21 cellular contexts compared by ENCODE assay signal in the genomic region with DNA sequence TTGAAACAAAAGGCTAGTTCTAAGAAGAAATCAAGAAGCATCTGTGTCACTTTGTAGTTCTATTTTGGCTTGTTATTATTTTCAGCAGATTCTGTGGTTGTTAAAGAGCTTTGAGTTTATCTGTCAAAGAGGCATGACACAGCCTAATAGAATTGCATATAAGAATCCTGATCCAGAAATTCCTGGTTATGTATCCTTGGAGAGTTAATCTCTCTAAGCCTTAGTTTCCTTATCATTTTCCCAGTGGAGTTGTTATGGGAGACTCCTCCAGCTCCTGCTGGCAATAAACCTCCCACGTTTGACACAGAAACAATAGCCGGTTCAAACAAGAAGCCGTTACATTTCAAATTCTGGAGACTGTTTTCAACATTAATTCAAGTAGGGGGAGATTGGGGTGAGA.
"Had no signal": no experiment of that assay in that cellular context is flagged by ENCODE, and none has a peak within 500 bp of the region (broad histone marks: within the 10 kb centered on the region; RNA-seq: fewer than 3 reads in every experiment).

No MANE protein-coding gene starts in this region.

- H3K4me3 ChIP-seq: coronary artery, heart left ventricle, psoas muscle, right lobe of liver, skin epidermis, stomach had no signal

- H3K9me3 Mint-ChIP-seq: endodermal cell; naive thymus-derived CD8-positive, alpha-beta T cell had no signal

- H3K4me3 Mint-ChIP-seq: endodermal cell; naive thymus-derived CD8-positive, alpha-beta T cell had no signal

- H3K36me3 ChIP-seq: heart left ventricle, neutrophil, right lobe of liver, stomach had no signal

- H3K27me3 ChIP-seq: heart left ventricle, neutrophil, stomach had no signal

- FAIRE-seq: frontal cortex, islet of Langerhans had no signal

- H3K36me3 Mint-ChIP-seq: naive thymus-derived CD8-positive, alpha-beta T cell had no signal

- H3K4me1 ChIP-seq: heart left ventricle, psoas muscle, right lobe of liver, stomach had no signal

- H3K27ac ChIP-seq: coronary artery, heart left ventricle, neutrophil, psoas muscle, right lobe of liver, skin epidermis, stomach had no signal

- H3K9me3 ChIP-seq: heart left ventricle, neutrophil, psoas muscle, right lobe of liver, stomach had no signal

- H3K27ac Mint-ChIP-seq: endodermal cell; naive thymus-derived CD8-positive, alpha-beta T cell had no signal

- ATAC-seq: heart left ventricle; left lobe of liver; naive thymus-derived CD8-positive, alpha-beta T cell; psoas muscle; right lobe of liver had no signal

- DNase-seq: effector CD4-positive, alpha-beta T cell; endodermal cell; heart left ventricle; hippocampal formation; kidney glomerular epithelial cell; mammary epithelial cell; naive thymus-derived CD8-positive, alpha-beta T cell; psoas muscle; retina; right lobe of liver; stimulated activated CD4-positive, alpha-beta T cell treated with anti-CD3 and anti-CD28 coated beads, Interleukin-12 subunit alpha, Interleukin-12 subunit beta, amount 100 ng/mL, for 4 hours; stimulated activated naive CD4-positive, alpha-beta T cell; stomach; substantia nigra; trophoblast cell had no signal

- H3K4me1 Mint-ChIP-seq: naive thymus-derived CD8-positive, alpha-beta T cell had no signal
